In genomic region chr1:246072456-246072855, GRCh38 we compare ENCODE assay signal across 22 cellular contexts.
"Had no signal": no experiment of that assay in that cellular context is flagged by ENCODE, and none has a peak within 500 bp of the region (broad histone marks: within the 10 kb centered on the region; RNA-seq: fewer than 3 reads in every experiment).

No MANE protein-coding gene starts in this region.

- DNase-seq: activated naive CD4-positive, alpha-beta T cell treated with Interleukin-2 at 50 U/mL for 16 hours; activated T-cell treated with anti-CD3 and anti-CD28 coated beads, Interleukin-2, amount 50 U/mL, for 4 hours; amygdala; effector CD4-positive, alpha-beta T cell; foreskin melanocyte; hippocampal formation; kidney glomerular epithelial cell; left lung; midbrain; natural killer cell; right lobe of liver; stimulated activated CD4-positive, alpha-beta T cell treated with anti-CD3 and anti-CD28 coated beads, Interleukin-1b, Interleukin-23, amount 100 ng/mL, for 48 hours; stomach; T-cell had no signal

- H3K36me3 ChIP-seq: left lung, right lobe of liver, stomach, suprapubic skin, vagina had no signal

- H3K4me1 ChIP-seq: right lobe of liver, stomach had no signal

- H3K36me3 Mint-ChIP-seq: natural killer cell; stimulated activated effector memory CD8-positive, alpha-beta T cell treated with anti-CD3 and anti-CD28 coated beads, Interleukin-12 subunit alpha, Interleukin-12 subunit beta, amount 100 ng/mL, for 72 hours; type B pancreatic cell had no signal

- H3K9me3 ChIP-seq: left lung, right lobe of liver, stomach, suprapubic skin, vagina had no signal

- H3K9me3 Mint-ChIP-seq: dendritic cell treated with granulocyte-macrophage colony-stimulating factor and Interleukin-4, amounts not matched to agents 40 ng/mL and 50 ng/mL, for 4 days; natural killer cell; T-helper 2 cell treated with Interferon-gamma antibody and Interleukin-4, amounts not matched to agents 5 μg/mL and 100 μg/mL, for 36 hours; type B pancreatic cell had no signal

- ATAC-seq: activated T-cell treated with anti-CD3 and anti-CD28 coated beads, Interleukin-2, amount 50 U/mL, for 4 hours; left lung; natural killer cell; right lobe of liver; stimulated activated effector memory CD8-positive, alpha-beta T cell treated with anti-CD3 and anti-CD28 coated beads, Interleukin-12 subunit alpha, Interleukin-12 subunit beta, amount 100 ng/mL, for 72 hours; T-cell had no signal

- H3K4me3 Mint-ChIP-seq: activated T-cell treated with anti-CD3 and anti-CD28 coated beads, Interleukin-2, amount 50 U/mL, for 4 hours; dendritic cell treated with granulocyte-macrophage colony-stimulating factor and Interleukin-4, amounts not matched to agents 40 ng/mL and 50 ng/mL, for 4 days; natural killer cell; stimulated activated effector memory CD8-positive, alpha-beta T cell treated with anti-CD3 and anti-CD28 coated beads, Interleukin-12 subunit alpha, Interleukin-12 subunit beta, amount 100 ng/mL, for 72 hours; T-cell; T-helper 2 cell treated with Interferon-gamma antibody and Interleukin-4, amounts not matched to agents 5 μg/mL and 100 μg/mL, for 36 hours; type B pancreatic cell had no signal

- H3K27ac Mint-ChIP-seq: dendritic cell treated with granulocyte-macrophage colony-stimulating factor and Interleukin-4, amounts not matched to agents 40 ng/mL and 50 ng/mL, for 4 days; stimulated activated effector memory CD8-positive, alpha-beta T cell treated with anti-CD3 and anti-CD28 coated beads, Interleukin-12 subunit alpha, Interleukin-12 subunit beta, amount 100 ng/mL, for 72 hours; T-cell; T-helper 2 cell treated with Interferon-gamma antibody and Interleukin-4, amounts not matched to agents 5 μg/mL and 100 μg/mL, for 36 hours; type B pancreatic cell had no signal

- H3K27me3 Mint-ChIP-seq: dendritic cell treated with granulocyte-macrophage colony-stimulating factor and Interleukin-4, amounts not matched to agents 40 ng/mL and 50 ng/mL, for 4 days; T-cell; type B pancreatic cell had no signal

- H3K27me3 ChIP-seq: left lung, right lobe of liver, stomach, suprapubic skin, vagina had no signal

- H3K27ac ChIP-seq: left lung, right lobe of liver, skin epidermis, stomach, suprapubic skin, vagina had no signal

- H3K4me3 ChIP-seq: left lung, lung, right lobe of liver, skin epidermis, stomach, suprapubic skin, vagina had no signal
